ENCODE assay signal across 19 cellular contexts in the genomic region with DNA sequence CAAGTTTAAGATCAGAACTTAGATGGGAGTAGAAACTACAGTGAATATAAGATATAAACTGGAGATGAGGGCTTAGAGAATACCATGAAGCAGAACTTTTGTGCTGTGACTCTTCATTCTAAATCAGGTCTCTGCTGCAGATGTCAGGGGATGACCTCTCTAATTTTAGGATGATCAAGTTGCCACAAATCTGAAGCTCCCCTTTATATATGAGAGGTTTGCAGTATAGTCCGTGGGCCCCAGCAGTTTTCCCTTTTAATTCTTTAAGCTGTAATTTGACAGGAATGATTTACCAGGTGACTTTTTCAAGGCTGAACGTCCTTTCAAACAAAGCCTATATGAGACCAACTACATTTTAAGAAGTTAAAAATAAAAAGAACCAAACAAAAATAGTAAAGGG. TPM values are rescaled to one million over a fixed set of nuclear protein-coding genes. Genes with fewer than 3 reads are reported as not detected.
DNase-seq lines count a peak whose midpoint lies in the region; ATAC-seq and TF ChIP-seq lines count a peak whose summit lies in the region.
"Had no signal": no experiment of that assay in that cellular context is flagged by ENCODE, and none has a peak within 500 bp of the region (broad histone marks: within the 10 kb centered on the region; RNA-seq: fewer than 3 reads in every experiment).

No MANE protein-coding gene starts in this region.

- H3K9me3 ChIP-seq in HEK293 (ENCODE audit: control insufficient read depth, insufficient read depth, low read depth, low read length), result no peaks in the 10 kb centered on the region
- H3K9me3 ChIP-seq in right lobe of liver, result no peaks in the 10 kb centered on the region
- peaks cover 0 to 2% (median 0%) of the 10 kb centered on the region in 5 donors for H3K9me3 ChIP-seq in subcutaneous abdominal adipose tissue (ENCODE audit: control insufficient read depth in 5 of 5, low read length in 5 of 5)
- H3K9me3 ChIP-seq in endodermal cell (ENCODE audit: control insufficient read depth, low read length), result no peaks in the 10 kb centered on the region
- H3K9me3 ChIP-seq: pancreas had no signal

- no peaks in the 10 kb centered on the region for H3K9me3 Mint-ChIP-seq in endodermal cell
- peaks cover 0 to 1% of the 10 kb centered on the region in 2 donors for H3K9me3 Mint-ChIP-seq in activated T-cell treated with anti-CD3 and anti-CD28 coated beads, Interleukin-2, amount 50 U/mL, for 72 hours

- TF ChIP-seq POLR2A in right lobe of liver (IDR thresholded peaks at IDR 0.05), result no peak

- H3K4me1 Mint-ChIP-seq in endodermal cell, result peaks cover 11% of the 10 kb centered on the region
- H3K4me1 Mint-ChIP-seq in activated T-cell treated with anti-CD3 and anti-CD28 coated beads, Interleukin-2, amount 50 U/mL, for 72 hours (ENCODE audit: low read depth), result no peaks in the 10 kb centered on the region

- peaks cover 1% of the 10 kb centered on the region for H3K36me3 Mint-ChIP-seq in endodermal cell (ENCODE audit: low read depth)
- peaks cover 2% of the 10 kb centered on the region in 2 donors for H3K36me3 Mint-ChIP-seq in activated T-cell treated with anti-CD3 and anti-CD28 coated beads, Interleukin-2, amount 50 U/mL, for 72 hours (ENCODE audit: insufficient read depth in 2 of 2)

- H3K27ac ChIP-seq in HEK293 (ENCODE audit: extremely low read depth, low read depth, low read length), result no peak overlapping the region
- peak overlapping the region; percentile 91 for H3K27ac ChIP-seq in brain microvascular endothelial cell
- H3K27ac ChIP-seq in right lobe of liver, result peak overlapping the region; percentile 53 to 65 (median 63)
- H3K27ac ChIP-seq in subcutaneous abdominal adipose tissue (ENCODE audit: low read depth, low read length), result peak overlapping the region; percentile 95
- H3K27ac ChIP-seq in endodermal cell (ENCODE audit: low read depth, low read length), result no peak overlapping the region
- H3K27ac ChIP-seq: KMS-11, RWPE1 had no signal

- peaks cover 2% of the 10 kb centered on the region; the same call in 1 of the 2 replicates for H3K4me1 ChIP-seq in HEK293 (ENCODE audit: control insufficient read depth, insufficient read depth, low read length)
- H3K4me1 ChIP-seq in right lobe of liver, result peaks cover 0 to 43% (median 6%) of the 10 kb centered on the region in 4 donors
- peaks cover 4 to 35% (median 17%) of the 10 kb centered on the region in 5 donors for H3K4me1 ChIP-seq in subcutaneous abdominal adipose tissue (ENCODE audit: control insufficient read depth in 5 of 5, insufficient read depth in 5 of 5, low read length in 5 of 5)
- no peaks in the 10 kb centered on the region for H3K4me1 ChIP-seq in endodermal cell (ENCODE audit: control insufficient read depth, insufficient read depth, low read length)

- ATAC-seq in right lobe of liver, result no peak
- ATAC-seq in activated T-cell treated with anti-CD3 and anti-CD28 coated beads, Interleukin-2, amount 50 U/mL, for 72 hours (replicated peaks in 1 of 2), result no peak

- in situ Hi-C loops in brain microvascular endothelial cell (cut with HindIII; ENCODE audit: low pct_ligation_motif_present, low sequenced_read_pairs), result no loop called here

- DNase-seq in brain microvascular endothelial cell (no peak), right lobe of liver (no peak), DMS 273 (lab: John Stamatoyannopoulos, UW; ENCODE audit: unreplicated experiment) (no peak), endodermal cell (no peak)
- no peak for DNase-seq in activated T-cell treated with anti-CD3 and anti-CD28 coated beads, Interleukin-2, amount 50 U/mL, for 72 hours
- DNase-seq: activated CD4-positive, alpha-beta T cell treated with anti-CD3 and anti-CD28 coated beads for 1 hour; activated CD8-positive, alpha-beta memory T cell treated with anti-CD3 and anti-CD28 coated beads for 24 hours; CD8-positive, alpha-beta memory T cell; DND-41; naive B cell; NCI-H187; NCI-H510A; pancreas; stimulated activated CD4-positive, alpha-beta T cell treated with anti-CD3 and anti-CD28 coated beads, Interleukin-4, amount 100 ng/mL, for 1 hour had no signal

- H3K36me3 ChIP-seq in HEK293 (ENCODE audit: control insufficient read depth in 2 of 2, insufficient read depth in 1 of 2, low read length in 2 of 2) (no peaks in the 10 kb centered on the region), brain microvascular endothelial cell (replicated peaks) (no peaks in the 10 kb centered on the region), right lobe of liver (no peaks in the 10 kb centered on the region), subcutaneous abdominal adipose tissue (ENCODE audit: control insufficient read depth in 5 of 5, insufficient read depth in 5 of 5, low read length in 5 of 5) (no peaks in the 10 kb centered on the region), endodermal cell (ENCODE audit: control insufficient read depth, insufficient read depth, low read length) (no peaks in the 10 kb centered on the region)
- H3K36me3 ChIP-seq: pancreas had no signal

- H3K27me3 ChIP-seq in brain microvascular endothelial cell (replicated peaks) (no peaks in the 10 kb centered on the region), right lobe of liver (no peaks in the 10 kb centered on the region), subcutaneous abdominal adipose tissue (ENCODE audit: control insufficient read depth in 5 of 5, insufficient read depth in 4 of 5, low read length in 5 of 5) (no peaks in the 10 kb centered on the region), endodermal cell (ENCODE audit: control insufficient read depth, insufficient read depth, low read length, poor library complexity, severe bottlenecking) (no peaks in the 10 kb centered on the region)
- H3K27me3 ChIP-seq: pancreas had no signal

- CTCF ChIA-PET in HEK293 (lab: Yijun Ruan, JAX), result interaction anchor here (2.3 kb wide), 1 partner anchor 24 kb away, joined by 6 read pairs; no protein-coding TSS in a partner anchor

- no peak overlapping the region for H3K4me3 ChIP-seq in HEK293 (ENCODE audit: low read depth, low read length)
- H3K4me3 ChIP-seq in brain microvascular endothelial cell (ENCODE audit: low read depth, low read length), result no peak overlapping the region
- no peak overlapping the region for H3K4me3 ChIP-seq in right lobe of liver
- no peak overlapping the region for H3K4me3 ChIP-seq in subcutaneous abdominal adipose tissue (ENCODE audit: low read depth in 1 of 5, low read length in 5 of 5)
- H3K4me3 ChIP-seq in endodermal cell (ENCODE audit: low read length), result no peak overlapping the region
- H3K4me3 ChIP-seq: lung, pancreas had no signal

- intact Hi-C loops in right lobe of liver (cut with DNase I), result no loop called here

- 73% methylated on average over 2 of the region's 2 CpGs for WGBS in right lobe of liver (ENCODE audit: insufficient coverage, low coverage, low lambda C conversion rate, missing lambda C conversion rate)
- WGBS in endodermal cell (ENCODE audit: insufficient coverage in 1 of 2, insufficient read length in 1 of 2), 2 experiments, result 67 to 92% methylated on average over 1 to 2 of the region's 2 CpGs

- H3K27me3 Mint-ChIP-seq in endodermal cell (ENCODE audit: insufficient read depth), result peaks cover 19% of the 10 kb centered on the region
- peaks cover 55% of the 10 kb centered on the region for H3K27me3 Mint-ChIP-seq in activated T-cell treated with anti-CD3 and anti-CD28 coated beads, Interleukin-2, amount 50 U/mL, for 72 hours (ENCODE audit: low read depth)

- H3K9ac ChIP-seq in subcutaneous abdominal adipose tissue (ENCODE audit: low read length in 5 of 5) (no peak overlapping the region), endodermal cell (ENCODE audit: extremely low read depth, low read length, poor library complexity, severe bottlenecking) (no peak overlapping the region)
- H3K9ac ChIP-seq: KMS-11 had no signal

- H3K4me3 Mint-ChIP-seq in endodermal cell, result no peak overlapping the region
- H3K4me3 Mint-ChIP-seq in activated T-cell treated with anti-CD3 and anti-CD28 coated beads, Interleukin-2, amount 50 U/mL, for 72 hours, result no peak overlapping the region
- H3K4me3 Mint-ChIP-seq: CD8-positive, alpha-beta memory T cell; naive B cell had no signal

- no peak overlapping the region for H3K27ac Mint-ChIP-seq in endodermal cell
- no peak overlapping the region for H3K27ac Mint-ChIP-seq in activated T-cell treated with anti-CD3 and anti-CD28 coated beads, Interleukin-2, amount 50 U/mL, for 72 hours
- H3K27ac Mint-ChIP-seq: CD8-positive, alpha-beta memory T cell; naive B cell had no signal

- POLR2A ChIA-PET in HEK293 (lab: Yijun Ruan, JAX), result no interaction called here

- no peak for TF ChIP-seq CTCF in HEK293 (tag by site-specific recombination; IDR thresholded peaks at IDR 0.05)
- TF ChIP-seq CTCF in brain microvascular endothelial cell (IDR thresholded peaks at IDR 0.05; ENCODE audit: low read depth, low read length, missing control alignments), result no peak
- TF ChIP-seq CTCF in right lobe of liver (IDR thresholded peaks at IDR 0.05), result no peak
- TF ChIP-seq CTCF in endodermal cell (conservative IDR thresholded peaks at IDR 0.05), result no peak

TF ChIP-seq in HEK293, 187 proteins besides CTCF, POLR2A, EP300 and RAD21 (continues in another document):
- TF ChIP-seq ZNF544 (tag by site-specific recombination; IDR thresholded peaks at IDR 0.05) (no peak), ZNF777 (tag by site-specific recombination; IDR thresholded peaks at IDR 0.05; ENCODE audit: borderline replicate concordance) (no peak), MYNN (tag by site-specific recombination; IDR thresholded peaks at IDR 0.05; ENCODE audit: borderline replicate concordance) (no peak), GLI4 (tag by site-specific recombination; IDR thresholded peaks at IDR 0.05) (no peak), SP2 (tag by site-specific recombination; IDR thresholded peaks at IDR 0.05) (no peak)
- TF ChIP-seq, protein P1, sequence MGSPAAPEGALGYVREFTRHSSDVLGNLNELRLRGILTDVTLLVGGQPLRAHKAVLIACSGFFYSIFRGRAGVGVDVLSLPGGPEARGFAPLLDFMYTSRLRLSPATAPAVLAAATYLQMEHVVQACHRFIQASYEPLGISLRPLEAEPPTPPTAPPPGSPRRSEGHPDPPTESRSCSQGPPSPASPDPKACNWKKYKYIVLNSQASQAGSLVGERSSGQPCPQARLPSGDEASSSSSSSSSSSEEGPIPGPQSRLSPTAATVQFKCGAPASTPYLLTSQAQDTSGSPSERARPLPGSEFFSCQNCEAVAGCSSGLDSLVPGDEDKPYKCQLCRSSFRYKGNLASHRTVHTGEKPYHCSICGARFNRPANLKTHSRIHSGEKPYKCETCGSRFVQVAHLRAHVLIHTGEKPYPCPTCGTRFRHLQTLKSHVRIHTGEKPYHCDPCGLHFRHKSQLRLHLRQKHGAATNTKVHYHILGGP (tag by site-specific recombination; IDR thresholded peaks at IDR 0.05), result no peak

RNA-seq across cellular contexts. Expression of a gene that starts 4.9 kb away (rescaled TPM):
- total RNA-seq in right lobe of liver (100 to 1,000 TPM in 1 of 6 experiments, 10 to 100 TPM in 5; 22.7 to 196 (median 57.6) TPM), endodermal cell (10 to 100 TPM; 37.9 to 65.5 TPM)
- 35.4 TPM for polyA plus RNA-seq in endodermal cell (2013, experiment 1 of 2)
- polyA plus RNA-seq in endodermal cell (2013, experiment 2 of 2), result 40.9 TPM
- total RNA-seq in activated T-cell treated with anti-CD3 and anti-CD28 coated beads, Interleukin-2, amount 50 U/mL, for 72 hours, result under 1 TPM; 0.17 to 0.90 TPM
- polyA plus RNA-seq: CD8-positive, alpha-beta memory T cell had no signal

Comparison
In these comparisons a context has a peak if more than half of its experiments do, and no peak if none do; other contexts are left out.
1. H3K27ac ChIP-seq: peak in brain microvascular endothelial cell (single experiment), right lobe of liver (3 of 3) and subcutaneous abdominal adipose tissue (single experiment); none in HEK293 (single experiment) and endodermal cell (single experiment).
2. RNA of a gene that starts 4.9 kb away (total RNA-seq): 22.7 to 196 TPM in right lobe of liver and 37.9 to 65.5 TPM in endodermal cell; 0.17 to 0.90 TPM in activated T-cell treated with anti-CD3 and anti-CD28 coated beads, Interleukin-2, amount 50 U/mL, for 72 hours; every median in the first group is over 10 times any median in the second.